ENCODE assay signal across 15 cellular contexts in the genomic region with DNA sequence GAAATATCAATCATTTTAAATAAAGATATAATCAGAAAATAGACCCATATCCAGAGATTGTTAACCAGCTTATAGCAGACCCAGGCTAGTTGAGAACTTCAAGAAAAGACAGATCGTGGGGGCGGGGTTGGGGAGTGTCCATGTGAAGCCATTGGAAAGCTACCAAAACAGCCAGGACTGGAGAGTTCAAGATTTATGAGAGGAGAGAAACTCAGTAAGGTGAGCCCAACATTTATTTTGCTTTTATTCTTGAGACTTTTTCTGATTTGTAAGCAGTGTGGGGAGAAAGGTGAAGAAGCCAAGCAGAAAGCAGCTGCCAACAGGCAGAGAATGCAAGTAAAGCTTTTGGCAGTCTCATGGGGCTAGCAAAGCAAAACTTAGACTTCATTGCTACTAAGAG.
DNase-seq lines count a peak whose midpoint lies in the region; ATAC-seq and TF ChIP-seq lines count a peak whose summit lies in the region.
"Had no signal": no experiment of that assay in that cellular context is flagged by ENCODE, and none has a peak within 500 bp of the region (broad histone marks: within the 10 kb centered on the region; RNA-seq: fewer than 3 reads in every experiment).

No MANE protein-coding gene starts in this region.

- intact Hi-C loops in breast epithelium (cut with DNase I; ENCODE audit: low total_unique reads): no loop called here

- H3K9me3 Mint-ChIP-seq in stimulated activated memory B cell treated with anti-CD40 and anti-IgM and Interleukin-4, amounts not matched to agents 10 μg/mL and 1 μg/mL and 100 μg/mL, for 72 hours: peaks cover 14% of the 10 kb centered on the region

- no peak overlapping the region for H3K4me3 Mint-ChIP-seq in stimulated activated memory B cell treated with anti-CD40 and anti-IgM and Interleukin-4, amounts not matched to agents 10 μg/mL and 1 μg/mL and 100 μg/mL, for 72 hours

- no peak for TF ChIP-seq POLR2A in breast epithelium (IDR thresholded peaks at IDR 0.05)

- peaks cover 17% of the 10 kb centered on the region for H3K4me1 Mint-ChIP-seq in stimulated activated memory B cell treated with anti-CD40 and anti-IgM and Interleukin-4, amounts not matched to agents 10 μg/mL and 1 μg/mL and 100 μg/mL, for 72 hours

- H3K9ac ChIP-seq in adipocyte (ENCODE audit: low read length): peak overlapping the region; percentile 11

- DNase-seq in adipocyte (ENCODE audit: low read depth): peak; percentile 16
- DNase-seq in breast epithelium (ENCODE audit: low spot score in 2 of 2): no peak
- peak; percentile 46 for DNase-seq in medulla oblongata (ENCODE audit: extremely low spot score)
- DNase-seq in iPS-NIHi11 (ENCODE audit: low spot score): no peak
- no peak for DNase-seq in NCI-H82 treated with DMSO at 0.1 percent for 48 hours (lab: John Stamatoyannopoulos, UW; ENCODE audit: unreplicated experiment)
- no peak for DNase-seq in OCI-M1 (lab: John Stamatoyannopoulos, UW)
- DNase-seq: activated CD4-positive, alpha-beta T cell treated with anti-CD3 and anti-CD28 coated beads, Interleukin-2, amount 50 U/mL, for 48 hours; activated T-cell treated with anti-CD3 and anti-CD28 coated beads, Interleukin-2, amount 50 U/mL, for 48 hours; AML-193; amniotic stem cell; heart right ventricle; IMR-90; NCI-H1092 treated with DMSO at 0.1 percent for 48 hours; posterior cingulate gyrus had no signal

- H3K27me3 ChIP-seq in adipocyte (replicated peaks; ENCODE audit: control insufficient read depth, insufficient read depth, low read length): no peaks in the 10 kb centered on the region
- no peaks in the 10 kb centered on the region for H3K27me3 ChIP-seq in breast epithelium
- H3K27me3 ChIP-seq: heart right ventricle had no signal

- peak overlapping the region; percentile 39 for H3K27ac Mint-ChIP-seq in stimulated activated memory B cell treated with anti-CD40 and anti-IgM and Interleukin-4, amounts not matched to agents 10 μg/mL and 1 μg/mL and 100 μg/mL, for 72 hours

- H3K27me3 Mint-ChIP-seq in stimulated activated memory B cell treated with anti-CD40 and anti-IgM and Interleukin-4, amounts not matched to agents 10 μg/mL and 1 μg/mL and 100 μg/mL, for 72 hours: no peaks in the 10 kb centered on the region

- peak overlapping the region; percentile 8 to 10 for H3K27ac ChIP-seq in breast epithelium

- H3K36me3 ChIP-seq in adipocyte (ENCODE audit: control insufficient read depth, insufficient read depth, low read length, severe bottlenecking) (peaks cover 18% of the 10 kb centered on the region), breast epithelium (no peaks in the 10 kb centered on the region)

- no peak overlapping the region for H3K4me3 ChIP-seq in adipocyte (ENCODE audit: low read length)
- H3K4me3 ChIP-seq in breast epithelium: no peak overlapping the region
- H3K4me3 ChIP-seq: heart right ventricle had no signal

- TF ChIP-seq CTCF in breast epithelium (IDR thresholded peaks at IDR 0.05): no peak

- H3K4me1 ChIP-seq in adipocyte (ENCODE audit: control insufficient read depth, insufficient read depth, low read length): peaks cover 49% of the 10 kb centered on the region
- H3K4me1 ChIP-seq in breast epithelium: peaks cover 9 to 28% of the 10 kb centered on the region in 2 donors

- ATAC-seq in stimulated activated memory B cell treated with anti-CD40 and anti-IgM and Interleukin-4, amounts not matched to agents 10 μg/mL and 1 μg/mL and 100 μg/mL, for 72 hours: no peak
- ATAC-seq: heart right ventricle had no signal

- peaks cover 3% of the 10 kb centered on the region for H3K9me3 ChIP-seq in adipocyte (ENCODE audit: control insufficient read depth, low read length)
- H3K9me3 ChIP-seq in breast epithelium: no peaks in the 10 kb centered on the region

- H3K36me3 Mint-ChIP-seq in stimulated activated memory B cell treated with anti-CD40 and anti-IgM and Interleukin-4, amounts not matched to agents 10 μg/mL and 1 μg/mL and 100 μg/mL, for 72 hours: peaks cover 74% of the 10 kb centered on the region

Comparison
In these comparisons a context has a peak if more than half of its experiments do, and no peak if none do; other contexts are left out.
1. DNase-seq: peak in adipocyte (single experiment) and medulla oblongata (single experiment); none in breast epithelium (0 of 2), iPS-NIHi11 (single experiment), NCI-H82 treated with DMSO at 0.1 percent for 48 hours (single experiment) and OCI-M1 (single experiment).